Comparison of ENCODE assay signal across 8 cellular contexts in genomic region chr20:31894980-31895675, GRCh38. TPM values are rescaled to one million over a fixed set of nuclear protein-coding genes. Genes with fewer than 3 reads are reported as not detected.
A peak's percentile ranks its signal among the peaks of the same experiment; 100 is the strongest.
DNase-seq lines count a peak whose midpoint lies in the region; ATAC-seq and TF ChIP-seq lines count a peak whose summit lies in the region.

No MANE protein-coding gene starts in this region.

- H3K4me3 Mint-ChIP-seq in naive thymus-derived CD4-positive, alpha-beta T cell = no peak overlapping the region
- no peak overlapping the region for H3K4me3 Mint-ChIP-seq in activated CD4-positive, alpha-beta memory T cell treated with anti-CD3 and anti-CD28 coated beads for 36 hours

- peak overlapping the region; percentile 25 for H3K4me3 ChIP-seq in OCI-LY3 (ENCODE audit: low read length)
- no peak overlapping the region for H3K4me3 ChIP-seq in naive thymus-derived CD4-positive, alpha-beta T cell (ENCODE audit: low read length)

- peaks cover 0 to 3% (median 0%) of the 10 kb centered on the region in 7 donors for H3K4me1 Mint-ChIP-seq in naive thymus-derived CD4-positive, alpha-beta T cell
- H3K4me1 Mint-ChIP-seq in activated CD4-positive, alpha-beta memory T cell treated with anti-CD3 and anti-CD28 coated beads for 36 hours (ENCODE audit: low read depth) = no peaks in the 10 kb centered on the region

- peak overlapping the region; percentile 57 for H3K4me2 ChIP-seq in OCI-LY3 (ENCODE audit: low read length)

- ATAC-seq in GM18511 (IDR thresholded peaks at IDR 0.05; ENCODE audit: unreplicated experiment) (peak; percentile 99), HG02798 (IDR thresholded peaks at IDR 0.05; ENCODE audit: poor library complexity, unreplicated experiment) (peak; percentile 99)
- ATAC-seq in naive thymus-derived CD4-positive, alpha-beta T cell = peak; percentile 93

- no peak overlapping the region for H3K27ac Mint-ChIP-seq in naive thymus-derived CD4-positive, alpha-beta T cell
- no peak overlapping the region for H3K27ac Mint-ChIP-seq in activated CD4-positive, alpha-beta memory T cell treated with anti-CD3 and anti-CD28 coated beads for 36 hours

- H3K9me3 Mint-ChIP-seq in naive thymus-derived CD4-positive, alpha-beta T cell = peaks cover 0 to 9% (median 4%) of the 10 kb centered on the region in 11 donors
- H3K9me3 Mint-ChIP-seq in activated CD4-positive, alpha-beta memory T cell treated with anti-CD3 and anti-CD28 coated beads for 36 hours = no peaks in the 10 kb centered on the region

- CTCF ChIA-PET in naive thymus-derived CD4-positive, alpha-beta T cell (lab: Charles Lee) = interaction anchor here (0.6 kb wide), 1 partner anchor 438 kb away, joined by 4 read pairs; no protein-coding TSS in a partner anchor
- CTCF ChIA-PET in activated CD4-positive, alpha-beta memory T cell treated with anti-CD3 and anti-CD28 coated beads for 36 hours (lab: Charles Lee) = interaction anchor here (1.3 kb wide), 1 partner anchor 49 kb away, joined by 3 read pairs; no protein-coding TSS in a partner anchor

- H3K36me3 ChIP-seq in OCI-LY3 (replicated peaks; ENCODE audit: low read depth, low read length) = no peaks in the 10 kb centered on the region
- H3K36me3 ChIP-seq in naive thymus-derived CD4-positive, alpha-beta T cell (ENCODE audit: control insufficient read depth in 2 of 3, insufficient read depth in 3 of 3, low read length in 3 of 3) = no peaks in the 10 kb centered on the region

- H3K27ac ChIP-seq in OCI-LY3 (ENCODE audit: low read length) = peak overlapping the region; percentile 57
- no peak overlapping the region for H3K27ac ChIP-seq in naive thymus-derived CD4-positive, alpha-beta T cell (ENCODE audit: low read depth, low read length)

- no peaks in the 10 kb centered on the region for H4K20me1 ChIP-seq in OCI-LY3 (ENCODE audit: insufficient read depth, low read length)

- no peaks in the 10 kb centered on the region for H3K9me3 ChIP-seq in OCI-LY3 (ENCODE audit: insufficient read depth, low read length)
- no peaks in the 10 kb centered on the region for H3K9me3 ChIP-seq in naive thymus-derived CD4-positive, alpha-beta T cell (ENCODE audit: control insufficient read depth in 2 of 3, low read length in 3 of 3)

- peaks cover 10% of the 10 kb centered on the region for H3K4me1 ChIP-seq in OCI-LY3 (ENCODE audit: low read length)
- no peaks in the 10 kb centered on the region for H3K4me1 ChIP-seq in naive thymus-derived CD4-positive, alpha-beta T cell (ENCODE audit: control insufficient read depth in 2 of 2, insufficient read depth in 2 of 2, low read length in 2 of 2)

- intact Hi-C loops in naive thymus-derived CD4-positive, alpha-beta T cell (cut with micrococcal nuclease) = no loop called here
- intact Hi-C loops in activated CD4-positive, alpha-beta memory T cell treated with anti-CD3 and anti-CD28 coated beads for 36 hours (cut with micrococcal nuclease) = no loop called here

- H3K27me3 ChIP-seq in OCI-LY3 (ENCODE audit: low read depth, low read length) = no peaks in the 10 kb centered on the region
- no peaks in the 10 kb centered on the region for H3K27me3 ChIP-seq in naive thymus-derived CD4-positive, alpha-beta T cell (ENCODE audit: control insufficient read depth in 2 of 2, insufficient read depth in 2 of 2, low read length in 2 of 2)

- H3K36me3 Mint-ChIP-seq in naive thymus-derived CD4-positive, alpha-beta T cell = peaks cover 0 to 4% (median 0%) of the 10 kb centered on the region in 5 donors
- H3K36me3 Mint-ChIP-seq in activated CD4-positive, alpha-beta memory T cell treated with anti-CD3 and anti-CD28 coated beads for 36 hours = no peaks in the 10 kb centered on the region

- DNase-seq in A172 (ENCODE audit: low spot score) (peak; percentile 89), epidermal melanocyte (ENCODE audit: insufficient read length, low spot score) (peak; percentile 65), activated gamma-delta T cell (lab: John Stamatoyannopoulos, UW) (no peak)
- DNase-seq in naive thymus-derived CD4-positive, alpha-beta T cell = peak in 3 of 9 donors; percentile 5 to 27 (median 11)
- DNase-seq in activated CD4-positive, alpha-beta memory T cell treated with anti-CD3 and anti-CD28 coated beads for 36 hours = no peak

- POLR2A ChIA-PET in naive thymus-derived CD4-positive, alpha-beta T cell (lab: Charles Lee) = no interaction called here
- POLR2A ChIA-PET in activated CD4-positive, alpha-beta memory T cell treated with anti-CD3 and anti-CD28 coated beads for 36 hours (lab: Charles Lee) = no interaction called here

- no peak for TF ChIP-seq CTCF in OCI-LY3 (IDR thresholded peaks at IDR 0.05; ENCODE audit: low read depth, low read length)

- peak overlapping the region; percentile 48 for H3K9ac ChIP-seq in OCI-LY3 (ENCODE audit: low read length)

- peaks cover 8 to 17% (median 13%) of the 10 kb centered on the region in 5 donors for H3K27me3 Mint-ChIP-seq in naive thymus-derived CD4-positive, alpha-beta T cell
- peaks cover 1% of the 10 kb centered on the region for H3K27me3 Mint-ChIP-seq in activated CD4-positive, alpha-beta memory T cell treated with anti-CD3 and anti-CD28 coated beads for 36 hours

- H3K79me2 ChIP-seq in OCI-LY3 (ENCODE audit: low read length) = no peaks in the 10 kb centered on the region

- H2AFZ ChIP-seq in OCI-LY3 (ENCODE audit: low read depth, low read length) = peak overlapping the region; percentile 86

RNA-seq across cellular contexts. Expression of gene TTLL9, which starts 24.7 kb away (rescaled TPM):
- total RNA-seq in A172 (2014; rRNA removed; shearing (Covaris generic)) = 0.12 and 0.24 TPM in 2 replicates
- total RNA-seq in naive thymus-derived CD4-positive, alpha-beta T cell = not detected
- polyA plus RNA-seq in naive thymus-derived CD4-positive, alpha-beta T cell = not detected
- total RNA-seq in activated CD4-positive, alpha-beta memory T cell treated with anti-CD3 and anti-CD28 coated beads for 36 hours = not detected

RNA-seq across cellular contexts. Expression of gene DUSP15, which starts 24.8 kb away (rescaled TPM):
- 2.4 and 2.5 TPM in 2 replicates for total RNA-seq in A172 (2014; rRNA removed; shearing (Covaris generic))
- total RNA-seq in naive thymus-derived CD4-positive, alpha-beta T cell = not detected
- not detected for polyA plus RNA-seq in naive thymus-derived CD4-positive, alpha-beta T cell
- total RNA-seq in activated CD4-positive, alpha-beta memory T cell treated with anti-CD3 and anti-CD28 coated beads for 36 hours = not detected

RNA-seq across cellular contexts. Expression of gene FOXS1, which starts 49.7 kb away (rescaled TPM):
- 2.4 TPM in 1 of 2 replicates, not detected in the other for total RNA-seq in A172 (2014; rRNA removed; shearing (Covaris generic))
- total RNA-seq in naive thymus-derived CD4-positive, alpha-beta T cell = not detected
- polyA plus RNA-seq in naive thymus-derived CD4-positive, alpha-beta T cell = not detected
- total RNA-seq in activated CD4-positive, alpha-beta memory T cell treated with anti-CD3 and anti-CD28 coated beads for 36 hours = not detected

RNA-seq across cellular contexts. Expression of gene PDRG1, which starts 56.7 kb away (rescaled TPM):
- total RNA-seq in A172 (2014; rRNA removed; shearing (Covaris generic)) = 7.9 and 11.5 TPM in 2 replicates
- total RNA-seq in naive thymus-derived CD4-positive, alpha-beta T cell = 10 to 100 TPM in 3 of 5 experiments, 1 to 10 TPM in 2; 7.5 to 13.6 (median 11.4) TPM
- 10 to 100 TPM; 13.8 to 25.0 TPM for polyA plus RNA-seq in naive thymus-derived CD4-positive, alpha-beta T cell
- total RNA-seq in activated CD4-positive, alpha-beta memory T cell treated with anti-CD3 and anti-CD28 coated beads for 36 hours = 10 to 100 TPM; 12.1 to 13.2 TPM

Comparison
In these comparisons a context has a peak if more than half of its experiments do, and no peak if none do; other contexts are left out.
1. DNase-seq: peak in A172 (single experiment) and epidermal melanocyte (single experiment); none in activated gamma-delta T cell (single experiment) and activated CD4-positive, alpha-beta memory T cell treated with anti-CD3 and anti-CD28 coated beads for 36 hours (single experiment).
2. Peak in every context shown above with its lines, with median percentiles within 50 percentile points of each other: ATAC-seq.